In genomic region chr1:207644852-207645631, GRCh38 we compare ENCODE assay signal across 8 cellular contexts. TPM values are rescaled to one million over a fixed set of nuclear protein-coding genes. Genes with fewer than 3 reads are reported as not detected.
DNase-seq lines count a peak whose midpoint lies in the region; ATAC-seq and TF ChIP-seq lines count a peak whose summit lies in the region.

TSS of gene CR1L (plus strand) at chr1:207645133. CDS start at chr1:207645234, 101 bp downstream.

- H3K9me3 ChIP-seq in RWPE2 (ENCODE audit: severe bottlenecking) (peaks cover 2% of the 10 kb centered on the region), thymus (ENCODE audit: control insufficient read depth) (no peaks in the 10 kb centered on the region)

- H3K27ac Mint-ChIP-seq in activated naive CD4-positive, alpha-beta T cell treated with anti-CD3 and anti-CD28 coated beads for 36 hours = no peak within 1 kb of the TSS

- H3K36me3 Mint-ChIP-seq in activated naive CD4-positive, alpha-beta T cell treated with anti-CD3 and anti-CD28 coated beads for 36 hours (ENCODE audit: low read depth) = no peaks in the 10 kb centered on the region

- peaks cover 16% of the 10 kb centered on the region for H3K27me3 Mint-ChIP-seq in activated naive CD4-positive, alpha-beta T cell treated with anti-CD3 and anti-CD28 coated beads for 36 hours (ENCODE audit: low read depth)

- H3K27me3 ChIP-seq in RWPE2 (ENCODE audit: insufficient read depth, poor library complexity, severe bottlenecking) (peaks cover 7% of the 10 kb centered on the region), thymus (ENCODE audit: control insufficient read depth, insufficient read depth) (no peaks in the 10 kb centered on the region)

- H3K4me1 Mint-ChIP-seq in activated naive CD4-positive, alpha-beta T cell treated with anti-CD3 and anti-CD28 coated beads for 36 hours (ENCODE audit: low read depth) = peaks cover 7% of the 10 kb centered on the region

- peak; percentile 71 for DNase-seq in RWPE2 (ENCODE audit: low spot score)
- peak; percentile 85 for DNase-seq in activated naive CD4-positive, alpha-beta T cell treated with anti-CD3 and anti-CD28 coated beads for 36 hours
- peak; percentile 62 for DNase-seq in glomerular visceral epithelial cell (ENCODE audit: extremely low spot score)
- DNase-seq in pons (ENCODE audit: low spot score) = peak; percentile 73
- no peak for DNase-seq in SW480 (ENCODE audit: low spot score)

- intact Hi-C loops in activated naive CD4-positive, alpha-beta T cell treated with anti-CD3 and anti-CD28 coated beads for 36 hours (cut with micrococcal nuclease) = no loop called here

- H3K36me3 ChIP-seq in RWPE2 (ENCODE audit: low read depth) (no peaks in the 10 kb centered on the region), thymus (ENCODE audit: control insufficient read depth, insufficient read depth) (no peaks in the 10 kb centered on the region)

- peak; percentile 80 for ATAC-seq in GM18861 (IDR thresholded peaks at IDR 0.05; ENCODE audit: unreplicated experiment)
- peak; percentile 96 for ATAC-seq in HG03045 (IDR thresholded peaks at IDR 0.05; ENCODE audit: unreplicated experiment)
- ATAC-seq in RWPE2 (ENCODE audit: low read depth) = peak; percentile 97

- H3K4me1 ChIP-seq in RWPE2 (ENCODE audit: insufficient read depth, poor library complexity, severe bottlenecking) = no peaks in the 10 kb centered on the region
- peaks cover 3% of the 10 kb centered on the region for H3K4me1 ChIP-seq in thymus (ENCODE audit: control insufficient read depth, insufficient read depth, low read length)

- peak within 1 kb of the TSS; percentile 39 for H3K4me3 ChIP-seq in RWPE2 (ENCODE audit: severe bottlenecking)
- peak within 1 kb of the TSS; percentile 42 for H3K4me3 ChIP-seq in thymus (ENCODE audit: low read length)

- no peaks in the 10 kb centered on the region for H3K9me3 Mint-ChIP-seq in activated naive CD4-positive, alpha-beta T cell treated with anti-CD3 and anti-CD28 coated beads for 36 hours

- H3K27ac ChIP-seq in RWPE2 (ENCODE audit: poor library complexity, severe bottlenecking) = no peak within 1 kb of the TSS
- no peak within 1 kb of the TSS for H3K27ac ChIP-seq in thymus (ENCODE audit: low read depth)

- H3K4me3 Mint-ChIP-seq in activated naive CD4-positive, alpha-beta T cell treated with anti-CD3 and anti-CD28 coated beads for 36 hours = peak within 1 kb of the TSS; percentile 72

- WGBS in thymus = 20% methylated on average over 65 of the region's 65 CpGs

- CTCF ChIA-PET in activated naive CD4-positive, alpha-beta T cell treated with anti-CD3 and anti-CD28 coated beads for 36 hours (lab: Charles Lee) = no interaction called here

- TF ChIP-seq CTCF in RWPE2 (IDR thresholded peaks at IDR 0.05; ENCODE audit: poor library complexity, severe bottlenecking) = no peak

RNA-seq across cellular contexts. Expression of gene CR1L, which starts in this region (rescaled TPM):
- total RNA-seq in activated naive CD4-positive, alpha-beta T cell treated with anti-CD3 and anti-CD28 coated beads for 36 hours = not detected
- 0.46 TPM for polyA plus RNA-seq in thymus

Comparison
In these comparisons a context has a peak if more than half of its experiments do, and no peak if none do; other contexts are left out.
1. Peak in DNase-seq in activated naive CD4-positive, alpha-beta T cell treated with anti-CD3 and anti-CD28 coated beads for 36 hours; RNA of the gene not detected or under 1 TPM.